ENCODE assay signal across 1 cellular context in the genomic region with DNA sequence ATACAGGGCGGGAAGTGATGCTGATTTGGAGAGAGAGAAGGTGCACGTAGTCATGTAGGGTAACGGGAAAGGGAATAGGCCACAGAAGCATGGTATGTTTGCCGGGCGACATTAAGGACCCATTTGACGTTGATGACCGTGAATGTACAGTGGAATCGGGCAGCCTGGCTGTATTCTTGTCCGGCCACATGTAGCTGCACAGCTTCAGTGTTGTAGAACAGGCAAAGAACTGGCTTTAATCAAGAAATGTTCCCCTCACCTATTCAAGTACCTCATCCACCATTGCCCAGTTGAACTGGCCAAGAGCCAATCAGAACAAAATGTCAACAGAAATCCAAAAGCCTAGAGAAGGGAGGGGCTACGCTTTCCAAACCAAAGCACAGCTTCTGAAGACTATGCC.
TF ChIP-seq lines count a peak whose summit lies in the region.

No MANE protein-coding gene starts in this region.

TF ChIP-seq in HCT116, 20 proteins besides CTCF, POLR2A, EP300 and RAD21:
- TF ChIP-seq ELF1 (IDR thresholded peaks at IDR 0.05; ENCODE audit: borderline replicate concordance, low read depth) (no peak), SP1 (IDR thresholded peaks at IDR 0.05; ENCODE audit: low read depth) (no peak), EGR1 (IDR thresholded peaks at IDR 0.05; ENCODE audit: low read depth) (no peak), EZH2phosphoT487 (IDR thresholded peaks at IDR 0.05; ENCODE audit: borderline replicate concordance) (no peak), CEBPB (IDR thresholded peaks at IDR 0.05; ENCODE audit: low read depth) (no peak), REST (IDR thresholded peaks at IDR 0.05; ENCODE audit: low read depth) (no peak), JUND (IDR thresholded peaks at IDR 0.05) (no peak), ZNF274 (IDR thresholded peaks at IDR 0.05; ENCODE audit: low read depth, low read length) (no peak), YY1 (IDR thresholded peaks at IDR 0.05; ENCODE audit: extremely low read depth, insufficient replicate concordance, low read depth, low read length) (no peak), ZFX (IDR thresholded peaks at IDR 0.05) (no peak), POLR2AphosphoS5 (IDR thresholded peaks at IDR 0.05; ENCODE audit: low read depth, low read length) (no peak), SRF (IDR thresholded peaks at IDR 0.05; ENCODE audit: low read depth) (no peak), FOSL1 (IDR thresholded peaks at IDR 0.05; ENCODE audit: low read depth) (no peak), TCF7L2 (IDR thresholded peaks at IDR 0.05; ENCODE audit: borderline replicate concordance, extremely low read depth, insufficient read depth, insufficient read length) (no peak)
- TF ChIP-seq, protein P1, sequence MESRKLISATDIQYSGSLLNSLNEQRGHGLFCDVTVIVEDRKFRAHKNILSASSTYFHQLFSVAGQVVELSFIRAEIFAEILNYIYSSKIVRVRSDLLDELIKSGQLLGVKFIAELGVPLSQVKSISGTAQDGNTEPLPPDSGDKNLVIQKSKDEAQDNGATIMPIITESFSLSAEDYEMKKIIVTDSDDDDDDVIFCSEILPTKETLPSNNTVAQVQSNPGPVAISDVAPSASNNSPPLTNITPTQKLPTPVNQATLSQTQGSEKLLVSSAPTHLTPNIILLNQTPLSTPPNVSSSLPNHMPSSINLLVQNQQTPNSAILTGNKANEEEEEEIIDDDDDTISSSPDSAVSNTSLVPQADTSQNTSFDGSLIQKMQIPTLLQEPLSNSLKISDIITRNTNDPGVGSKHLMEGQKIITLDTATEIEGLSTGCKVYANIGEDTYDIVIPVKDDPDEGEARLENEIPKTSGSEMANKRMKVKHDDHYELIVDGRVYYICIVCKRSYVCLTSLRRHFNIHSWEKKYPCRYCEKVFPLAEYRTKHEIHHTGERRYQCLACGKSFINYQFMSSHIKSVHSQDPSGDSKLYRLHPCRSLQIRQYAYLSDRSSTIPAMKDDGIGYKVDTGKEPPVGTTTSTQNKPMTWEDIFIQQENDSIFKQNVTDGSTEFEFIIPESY (IDR thresholded peaks at IDR 0.05; ENCODE audit: extremely low read depth, insufficient replicate concordance, low read length) = no peak
- TF ChIP-seq, protein P2, sequence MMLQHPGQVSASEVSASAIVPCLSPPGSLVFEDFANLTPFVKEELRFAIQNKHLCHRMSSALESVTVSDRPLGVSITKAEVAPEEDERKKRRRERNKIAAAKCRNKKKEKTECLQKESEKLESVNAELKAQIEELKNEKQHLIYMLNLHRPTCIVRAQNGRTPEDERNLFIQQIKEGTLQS (IDR thresholded peaks at IDR 0.05) = no peak
- TF ChIP-seq, protein P3, sequence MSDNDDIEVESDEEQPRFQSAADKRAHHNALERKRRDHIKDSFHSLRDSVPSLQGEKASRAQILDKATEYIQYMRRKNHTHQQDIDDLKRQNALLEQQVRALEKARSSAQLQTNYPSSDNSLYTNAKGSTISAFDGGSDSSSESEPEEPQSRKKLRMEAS (IDR thresholded peaks at IDR 0.05) = no peak
